ENCODE assay signal across 9 cellular contexts in genomic region chr22:17734197-17734596, GRCh38. TPM values are rescaled to one million over a fixed set of nuclear protein-coding genes. Genes with fewer than 3 reads are reported as not detected.
DNase-seq lines count a peak whose midpoint lies in the region; ATAC-seq and TF ChIP-seq lines count a peak whose summit lies in the region.
"Had no signal": no experiment of that assay in that cellular context is flagged by ENCODE, and none has a peak within 500 bp of the region (broad histone marks: within the 10 kb centered on the region; RNA-seq: fewer than 3 reads in every experiment).

No MANE protein-coding gene starts in this region.

- H3K79me2 ChIP-seq in PC-3 (ENCODE audit: low read length) = no peaks in the 10 kb centered on the region

- no peaks in the 10 kb centered on the region for H3K9me3 ChIP-seq in PC-3 (ENCODE audit: low read length)
- H3K9me3 ChIP-seq: psoas muscle had no signal

- TF ChIP-seq CTCF in PC-3 (conservative IDR thresholded peaks at IDR 0.05; ENCODE audit: low read depth, low read length) (no peak), astrocyte of the spinal cord (IDR thresholded peaks at IDR 0.05; ENCODE audit: low read depth, low read length) (no peak)

- POLR2A ChIA-PET in PC-3 (lab: Charles Lee; ENCODE audit: unreplicated experiment) = no interaction called here

- peaks cover 9% of the 10 kb centered on the region; the same call in 1 of the 2 replicates for H3K4me1 ChIP-seq in PC-3 (ENCODE audit: insufficient read depth, low read length)
- H3K4me1 ChIP-seq: psoas muscle had no signal

- H4K20me1 ChIP-seq in PC-3 (ENCODE audit: low read length) = no peaks in the 10 kb centered on the region

- intact Hi-C loops in activated CD4-positive, alpha-beta T cell treated with anti-CD3 and anti-CD28 coated beads, Interleukin-2, amount 10 ng/mL, durations not matched to agents 24 days and 14 days (cut with micrococcal nuclease) = loop anchor here (2.0 to 5.0 kb wide), 2 partner anchors 33 to 107 kb away; partner anchors contain the start of gene ATP6V1E1
- intact Hi-C loops in PC-3 (cut with micrococcal nuclease) = no loop called here

- H3K27ac Mint-ChIP-seq in activated CD4-positive, alpha-beta T cell treated with anti-CD3 and anti-CD28 coated beads, Interleukin-2, amount 10 ng/mL, durations not matched to agents 24 days and 14 days = peak overlapping the region; percentile 18

- in situ Hi-C loops in astrocyte of the spinal cord (cut with HindIII; ENCODE audit: low sequenced_read_pairs) = no loop called here

- no peak overlapping the region for H3K9ac ChIP-seq in PC-3 (ENCODE audit: low read length)

- no TSS peak for BruUV-seq in PC-3 (replicated peaks; lab: Mats Ljungman, UMichigan)

- peaks cover 17% of the 10 kb centered on the region for H3K36me3 ChIP-seq in PC-3 (ENCODE audit: low read depth, low read length)

- peak; percentile 71 for DNase-seq in activated CD4-positive, alpha-beta T cell treated with anti-CD3 and anti-CD28 coated beads, Interleukin-2, amount 10 ng/mL, durations not matched to agents 24 days and 14 days
- DNase-seq in activated CD4-positive, alpha-beta T cell treated with anti-CD3 and anti-CD28 coated beads for 1 hour = no peak
- no peak for DNase-seq in PC-3
- DNase-seq in astrocyte of the spinal cord (ENCODE audit: low read depth, low spot score) = peak; percentile 65
- DNase-seq in stimulated activated CD4-positive, alpha-beta T cell treated with anti-CD3 and anti-CD28 coated beads, Interleukin-1b, Interleukin-23, amount 100 ng/mL, for 48 hours = peak; percentile 32
- no peak for DNase-seq in occipital lobe (lab: John Stamatoyannopoulos, UW)
- DNase-seq in islet precursor cell = no peak
- DNase-seq: psoas muscle had no signal

- no peaks in the 10 kb centered on the region for H3K27me3 Mint-ChIP-seq in activated CD4-positive, alpha-beta T cell treated with anti-CD3 and anti-CD28 coated beads, Interleukin-2, amount 10 ng/mL, durations not matched to agents 24 days and 14 days

- no peaks in the 10 kb centered on the region for H3K9me2 ChIP-seq in PC-3 (replicated peaks; ENCODE audit: low read length)

- ATAC-seq in PC-3 (no peak), HG03039 (IDR thresholded peaks at IDR 0.05; ENCODE audit: unreplicated experiment) (no peak)
- ATAC-seq: psoas muscle had no signal

- H3K4me3 Mint-ChIP-seq in activated CD4-positive, alpha-beta T cell treated with anti-CD3 and anti-CD28 coated beads, Interleukin-2, amount 10 ng/mL, durations not matched to agents 24 days and 14 days = no peak overlapping the region

- no peaks in the 10 kb centered on the region for H3F3A ChIP-seq in PC-3 (ENCODE audit: low read length, unreplicated experiment)

- H3K4me3 ChIP-seq in PC-3 (ENCODE audit: low read length) (no peak overlapping the region), astrocyte of the spinal cord (ENCODE audit: low read depth, low read length) (no peak overlapping the region)
- H3K4me3 ChIP-seq: psoas muscle had no signal

- no peaks in the 10 kb centered on the region for H3K27me3 ChIP-seq in PC-3 (ENCODE audit: low read length)

- CTCF ChIA-PET in PC-3 (lab: Charles Lee) = interaction anchor here (0.7 kb wide), 1 partner anchor 133 kb away, joined by 3 read pairs; no protein-coding TSS in a partner anchor

- H3K36me3 Mint-ChIP-seq in activated CD4-positive, alpha-beta T cell treated with anti-CD3 and anti-CD28 coated beads, Interleukin-2, amount 10 ng/mL, durations not matched to agents 24 days and 14 days (ENCODE audit: low read depth) = peaks cover 30% of the 10 kb centered on the region

- H2AFZ ChIP-seq in PC-3 (ENCODE audit: low read length) = no peak overlapping the region

- H3K9me3 Mint-ChIP-seq in activated CD4-positive, alpha-beta T cell treated with anti-CD3 and anti-CD28 coated beads, Interleukin-2, amount 10 ng/mL, durations not matched to agents 24 days and 14 days = no peaks in the 10 kb centered on the region

- no peak overlapping the region for H3K4me2 ChIP-seq in PC-3 (ENCODE audit: low read length)

- peak overlapping the region; percentile 51; the same call in 1 of the 2 replicates for H3K27ac ChIP-seq in PC-3 (ENCODE audit: low read length)
- H3K27ac ChIP-seq: psoas muscle had no signal

- peaks cover 14% of the 10 kb centered on the region for H3K4me1 Mint-ChIP-seq in activated CD4-positive, alpha-beta T cell treated with anti-CD3 and anti-CD28 coated beads, Interleukin-2, amount 10 ng/mL, durations not matched to agents 24 days and 14 days

RNA-seq across cellular contexts. Expression of gene BID, which starts 40.1 kb away (rescaled TPM):
- 17.8 and 18.0 TPM in 2 replicates for total RNA-seq in activated CD4-positive, alpha-beta T cell treated with anti-CD3 and anti-CD28 coated beads, Interleukin-2, amount 10 ng/mL, durations not matched to agents 24 days and 14 days
- 123 and 129 TPM in 2 replicates for total RNA-seq in PC-3 (2014; rRNA removed)
- 46.2 TPM for total RNA-seq in occipital lobe

Comparison
In these comparisons a context has a peak if more than half of its experiments do, and no peak if none do; other contexts are left out.
1. DNase-seq: peak in activated CD4-positive, alpha-beta T cell treated with anti-CD3 and anti-CD28 coated beads, Interleukin-2, amount 10 ng/mL, durations not matched to agents 24 days and 14 days (single experiment), astrocyte of the spinal cord (single experiment) and stimulated activated CD4-positive, alpha-beta T cell treated with anti-CD3 and anti-CD28 coated beads, Interleukin-1b, Interleukin-23, amount 100 ng/mL, for 48 hours (single experiment); none in activated CD4-positive, alpha-beta T cell treated with anti-CD3 and anti-CD28 coated beads for 1 hour (single experiment), PC-3 (single experiment), occipital lobe (single experiment) and islet precursor cell (single experiment).